26 cellular contexts compared by ENCODE assay signal in genomic region chr21:26444646-26445045, GRCh38.
"Had no signal": no experiment of that assay in that cellular context is flagged by ENCODE, and none has a peak within 500 bp of the region (broad histone marks: within the 10 kb centered on the region; RNA-seq: fewer than 3 reads in every experiment).

No MANE protein-coding gene starts in this region.

- H3K4me2 ChIP-seq: hepatocyte had no signal

- H3K27ac Mint-ChIP-seq: mesothelial cell of epicardium; naive thymus-derived CD8-positive, alpha-beta T cell; nephron; progenitor cell of endocrine pancreas; stimulated activated effector memory CD8-positive, alpha-beta T cell treated with anti-CD3 and anti-CD28 coated beads, Interleukin-12 subunit alpha, Interleukin-12 subunit beta, amount 100 ng/mL, for 72 hours; stimulated activated naive CD8-positive, alpha-beta T cell treated with anti-CD3 and anti-CD28 coated beads, Interleukin-15, Interleukin-2, amounts not matched to agents 100 ng/mL and 50 ng/mL, for 24 hours; type B pancreatic cell had no signal

- FAIRE-seq: small intestine had no signal

- H3K4me3 Mint-ChIP-seq: mesothelial cell of epicardium; naive thymus-derived CD8-positive, alpha-beta T cell; nephron; neural crest cell; stimulated activated effector memory CD8-positive, alpha-beta T cell treated with anti-CD3 and anti-CD28 coated beads, Interleukin-12 subunit alpha, Interleukin-12 subunit beta, amount 100 ng/mL, for 72 hours; stimulated activated naive CD8-positive, alpha-beta T cell treated with anti-CD3 and anti-CD28 coated beads, Interleukin-15, Interleukin-2, amounts not matched to agents 100 ng/mL and 50 ng/mL, for 24 hours; type B pancreatic cell had no signal

- H3K36me3 ChIP-seq: heart left ventricle, left ventricle myocardium inferior, spleen, suprapubic skin, tibial nerve, uterus had no signal

- H3K27ac ChIP-seq: heart left ventricle, hepatocyte, left ventricle myocardium inferior, parathyroid adenoma, spleen, suprapubic skin, tibial nerve, uterus had no signal

- H3K4me1 Mint-ChIP-seq: naive thymus-derived CD8-positive, alpha-beta T cell; stimulated activated effector memory CD8-positive, alpha-beta T cell treated with anti-CD3 and anti-CD28 coated beads, Interleukin-12 subunit alpha, Interleukin-12 subunit beta, amount 100 ng/mL, for 72 hours had no signal

- H3K4me3 ChIP-seq: heart left ventricle, hepatocyte, left ventricle myocardium inferior, lung, spleen, suprapubic skin, tibial nerve, uterus had no signal

- H3K9me3 Mint-ChIP-seq: neural crest cell; stimulated activated effector memory CD8-positive, alpha-beta T cell treated with anti-CD3 and anti-CD28 coated beads, Interleukin-12 subunit alpha, Interleukin-12 subunit beta, amount 100 ng/mL, for 72 hours; stimulated activated naive CD8-positive, alpha-beta T cell treated with anti-CD3 and anti-CD28 coated beads, Interleukin-15, Interleukin-2, amounts not matched to agents 100 ng/mL and 50 ng/mL, for 24 hours had no signal

- DNase-seq: heart left ventricle; islet precursor cell; left ventricle myocardium inferior; mesendoderm; naive thymus-derived CD8-positive, alpha-beta T cell; nucleus accumbens; retina; right cardiac atrium; small intestine; spleen; stimulated activated CD4-positive, alpha-beta T cell treated with anti-CD3 and anti-CD28 coated beads, Interleukin-4, amount 100 ng/mL, for 24 hours; stimulated activated naive CD4-positive, alpha-beta T cell; uterus had no signal

- H3K9me3 ChIP-seq: left ventricle myocardium inferior, suprapubic skin, tibial nerve, uterus had no signal

- H3K4me1 ChIP-seq: left ventricle myocardium inferior, parathyroid adenoma, spleen, suprapubic skin, tibial nerve, uterus had no signal

- ATAC-seq: heart left ventricle; naive thymus-derived CD8-positive, alpha-beta T cell; right cardiac atrium; sciatic nerve; stimulated activated effector memory CD8-positive, alpha-beta T cell treated with anti-CD3 and anti-CD28 coated beads, Interleukin-12 subunit alpha, Interleukin-12 subunit beta, amount 100 ng/mL, for 72 hours had no signal

- H3K27me3 ChIP-seq: heart left ventricle, hepatocyte, spleen, suprapubic skin, tibial nerve, uterus had no signal

- H3K36me3 Mint-ChIP-seq: naive thymus-derived CD8-positive, alpha-beta T cell; stimulated activated effector memory CD8-positive, alpha-beta T cell treated with anti-CD3 and anti-CD28 coated beads, Interleukin-12 subunit alpha, Interleukin-12 subunit beta, amount 100 ng/mL, for 72 hours; type B pancreatic cell had no signal

- H3K79me2 ChIP-seq: hepatocyte, parathyroid adenoma had no signal

- H3K9ac ChIP-seq: parathyroid adenoma had no signal

- H2AFZ ChIP-seq: hepatocyte, parathyroid adenoma had no signal

- H3K27me3 Mint-ChIP-seq: progenitor cell of endocrine pancreas; stimulated activated naive CD8-positive, alpha-beta T cell treated with anti-CD3 and anti-CD28 coated beads, Interleukin-15, Interleukin-2, amounts not matched to agents 100 ng/mL and 50 ng/mL, for 24 hours; type B pancreatic cell had no signal
